In the genomic region with DNA sequence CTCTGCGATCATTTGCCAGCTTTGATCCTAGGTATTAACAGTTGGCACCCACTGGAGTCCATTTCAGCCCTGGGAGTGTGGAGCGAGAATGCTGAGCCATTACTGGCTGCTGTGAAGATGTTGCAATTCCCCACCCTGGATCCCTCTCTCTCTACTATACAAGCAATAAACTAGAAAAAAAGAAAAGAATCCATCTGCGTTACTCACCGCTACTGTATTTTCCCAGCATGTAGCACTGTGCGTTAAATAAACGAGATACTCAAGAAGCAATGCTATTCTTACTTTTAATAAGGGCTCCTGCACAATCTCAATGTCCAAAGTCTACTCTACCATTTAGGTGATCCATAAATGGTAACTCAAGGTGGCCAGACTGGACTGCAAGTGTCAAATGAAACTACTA, we compare ENCODE assay signal across 17 cellular contexts. TPM values are rescaled to one million over a fixed set of nuclear protein-coding genes. Genes with fewer than 3 reads are reported as not detected.
DNase-seq lines count a peak whose midpoint lies in the region; ATAC-seq and TF ChIP-seq lines count a peak whose summit lies in the region.
"Had no signal": no experiment of that assay in that cellular context is flagged by ENCODE, and none has a peak within 500 bp of the region (broad histone marks: within the 10 kb centered on the region; RNA-seq: fewer than 3 reads in every experiment).

No MANE protein-coding gene starts in this region.

- no peak for TF ChIP-seq CTCF in endothelial cell (IDR thresholded peaks at IDR 0.05; ENCODE audit: unreplicated experiment)
- TF ChIP-seq CTCF in left lung (IDR thresholded peaks at IDR 0.05), result no peak

- H3K27me3 ChIP-seq in GM23248 (replicated peaks; ENCODE audit: insufficient read depth) (no peaks in the 10 kb centered on the region), left lung (no peaks in the 10 kb centered on the region)
- H3K27me3 ChIP-seq: SJCRH30 had no signal

- no peaks in the 10 kb centered on the region for H3K4me1 Mint-ChIP-seq in endothelial cell (ENCODE audit: unreplicated experiment)
- H3K4me1 Mint-ChIP-seq in activated CD4-positive, alpha-beta memory T cell treated with anti-CD3 and anti-CD28 coated beads, Interleukin-2, amount 10 ng/mL, durations not matched to agents 7 days and 5 days, result peaks cover 51% of the 10 kb centered on the region

- H4K20me1 ChIP-seq in GM23248 (ENCODE audit: insufficient read depth), result no peaks in the 10 kb centered on the region

- peak overlapping the region; percentile 27; the same call in 1 of the 2 replicates for H2AFZ ChIP-seq in GM23248

- H3K79me2 ChIP-seq in GM23248 (ENCODE audit: insufficient read depth), result 0 out of 2 replicates have a peak, but pooled peaks cover 8% of the 10 kb centered on the region

- H3K4me2 ChIP-seq in GM23248 (ENCODE audit: unreplicated experiment), result no peak overlapping the region

- H3K9me3 ChIP-seq in GM23248 (ENCODE audit: low read depth) (no peaks in the 10 kb centered on the region), left lung (no peaks in the 10 kb centered on the region)
- H3K9me3 ChIP-seq: Caco-2, SJCRH30 had no signal

- H3K4me3 Mint-ChIP-seq in endothelial cell (ENCODE audit: unreplicated experiment), result no peak overlapping the region
- no peak overlapping the region for H3K4me3 Mint-ChIP-seq in activated CD4-positive, alpha-beta memory T cell treated with anti-CD3 and anti-CD28 coated beads, Interleukin-2, amount 10 ng/mL, durations not matched to agents 7 days and 5 days
- H3K4me3 Mint-ChIP-seq: B cell had no signal

- no peak overlapping the region; the same call in 1 of the 2 replicates for H3K27ac ChIP-seq in GM23248
- no peak overlapping the region for H3K27ac ChIP-seq in left lung
- H3K27ac ChIP-seq: HL-60, SJCRH30 had no signal

- peak overlapping the region; percentile 24 for H3K27ac Mint-ChIP-seq in endothelial cell (ENCODE audit: unreplicated experiment)
- no peak overlapping the region for H3K27ac Mint-ChIP-seq in activated CD4-positive, alpha-beta memory T cell treated with anti-CD3 and anti-CD28 coated beads, Interleukin-2, amount 10 ng/mL, durations not matched to agents 7 days and 5 days
- H3K27ac Mint-ChIP-seq: B cell; CD4-positive, CD25-positive, alpha-beta regulatory T cell had no signal

- H3F3A ChIP-seq in GM23248 (ENCODE audit: insufficient read depth), result peaks cover 8% of the 10 kb centered on the region; the same call in 1 of the 2 replicates

- H3K36me3 Mint-ChIP-seq in endothelial cell (ENCODE audit: low read depth, unreplicated experiment), result no peaks in the 10 kb centered on the region
- H3K36me3 Mint-ChIP-seq in activated CD4-positive, alpha-beta memory T cell treated with anti-CD3 and anti-CD28 coated beads, Interleukin-2, amount 10 ng/mL, durations not matched to agents 7 days and 5 days (ENCODE audit: low read depth), result peaks cover 72% of the 10 kb centered on the region

- no peak for ATAC-seq in HG02981 (IDR thresholded peaks at IDR 0.05; ENCODE audit: unreplicated experiment)
- no peak for ATAC-seq in left lung
- ATAC-seq: PC-3 had no signal

- intact Hi-C loops in left lung (cut with DNase I), result loop anchor here in 1 of 2 donors (5.0 kb wide), 1 partner anchor 235 kb away; no protein-coding TSS in a partner anchor

- H3K9me3 Mint-ChIP-seq in endothelial cell (ENCODE audit: unreplicated experiment), result no peaks in the 10 kb centered on the region
- no peaks in the 10 kb centered on the region for H3K9me3 Mint-ChIP-seq in activated CD4-positive, alpha-beta memory T cell treated with anti-CD3 and anti-CD28 coated beads, Interleukin-2, amount 10 ng/mL, durations not matched to agents 7 days and 5 days
- H3K9me3 Mint-ChIP-seq: CD4-positive, CD25-positive, alpha-beta regulatory T cell had no signal

- H3K9me2 ChIP-seq in GM23248 (ENCODE audit: insufficient read depth), result no peaks in the 10 kb centered on the region

- H3K9ac ChIP-seq in GM23248, result no peak overlapping the region

- WGBS in GM23248 (ENCODE audit: low coverage in 1 of 2, low lambda C conversion rate in 2 of 2, missing lambda C conversion rate in 2 of 2), 2 experiments, result 72 to 79% methylated on average over 6 of the region's 6 CpGs

- H3K4me1 ChIP-seq in GM23248 (ENCODE audit: insufficient read depth) (peaks cover 3% of the 10 kb centered on the region; the same call in 1 of the 2 replicates), left lung (no peaks in the 10 kb centered on the region)
- H3K4me1 ChIP-seq: SJCRH30 had no signal

- H3K36me3 ChIP-seq in GM23248 (ENCODE audit: low read depth), result peaks cover 4% of the 10 kb centered on the region; the same call in 1 of the 2 replicates
- H3K36me3 ChIP-seq in left lung, result peaks cover 0 to 63% of the 10 kb centered on the region in 2 donors

- in situ Hi-C loops in GM23248 (cut with MboI), result loop anchor here (5.0 kb wide), 1 partner anchor 240 kb away; no protein-coding TSS in a partner anchor

- DNase-seq in AG08395 (ENCODE audit: low spot score) (peak; percentile 2), GM23248 (peak; percentile 56), endothelial cell (ENCODE audit: low spot score) (no peak), renal cortical epithelial cell (ENCODE audit: low read depth) (peak; percentile 24), left lung (no peak)
- DNase-seq in activated CD4-positive, alpha-beta memory T cell treated with anti-CD3 and anti-CD28 coated beads, Interleukin-2, amount 10 ng/mL, durations not matched to agents 7 days and 5 days, result no peak
- DNase-seq: Caco-2; CD4-positive, CD25-positive, alpha-beta regulatory T cell; DMS153; H7; NCI-H187 treated with DMSO at 0.1 percent for 48 hours; NCI-H446; PC-3; SJCRH30 had no signal

- POLR2A ChIA-PET in activated CD4-positive, alpha-beta memory T cell treated with anti-CD3 and anti-CD28 coated beads, Interleukin-2, amount 10 ng/mL, durations not matched to agents 7 days and 5 days (lab: Charles Lee), result interaction anchor here (4.8 kb wide), 1 partner anchor 9 kb away, joined by 28 read pairs; a partner anchor contains a TSS

- H3K4me3 ChIP-seq in GM23248 (no peak overlapping the region), left lung (no peak overlapping the region)
- H3K4me3 ChIP-seq: SJCRH30 had no signal

- no peaks in the 10 kb centered on the region for H3K27me3 Mint-ChIP-seq in endothelial cell (ENCODE audit: unreplicated experiment)
- no peaks in the 10 kb centered on the region for H3K27me3 Mint-ChIP-seq in activated CD4-positive, alpha-beta memory T cell treated with anti-CD3 and anti-CD28 coated beads, Interleukin-2, amount 10 ng/mL, durations not matched to agents 7 days and 5 days
- H3K27me3 Mint-ChIP-seq: B cell; CD4-positive, CD25-positive, alpha-beta regulatory T cell had no signal

- CTCF ChIA-PET in activated CD4-positive, alpha-beta memory T cell treated with anti-CD3 and anti-CD28 coated beads, Interleukin-2, amount 10 ng/mL, durations not matched to agents 7 days and 5 days (lab: Charles Lee), result interaction anchor here (0.7 to 5.4 kb wide), 6 partner anchors 9 to 261 kb away, joined by 3 to 90 read pairs (median 11); a partner anchor contains a TSS

RNA-seq across cellular contexts. Expression of a gene that starts 8.4 kb away (rescaled TPM):
- 19.3 and 23.6 TPM in 2 replicates for total RNA-seq in GM23248 (2014; rRNA removed; shearing (Covaris generic))
- 11.1 and 12.4 TPM in 2 replicates for polyA plus RNA-seq in GM23248 (2016; fragmentation: Nextera tagmentation; extraction: Ambion mirVana)
- total RNA-seq in endothelial cell (ENCODE audit: unreplicated experiment) (15.8 TPM), renal cortical epithelial cell (6.9 and 8.2 TPM in 2 replicates), left lung (10 to 100 TPM in 1 of 2 donors, 1 to 10 TPM in 1; 9.8 to 12.7 TPM)
- 10 to 100 TPM; 23.0 to 26.8 TPM for total RNA-seq in activated CD4-positive, alpha-beta memory T cell treated with anti-CD3 and anti-CD28 coated beads, Interleukin-2, amount 10 ng/mL, durations not matched to agents 7 days and 5 days

Comparison
In these comparisons a context has a peak if more than half of its experiments do, and no peak if none do; other contexts are left out.
1. DNase-seq: peak in AG08395 (single experiment), GM23248 (single experiment) and renal cortical epithelial cell (single experiment); none in endothelial cell (single experiment), activated CD4-positive, alpha-beta memory T cell treated with anti-CD3 and anti-CD28 coated beads, Interleukin-2, amount 10 ng/mL, durations not matched to agents 7 days and 5 days (single experiment) and left lung (0 of 2).